Comparison of ENCODE assay signal across 14 cellular contexts in genomic region chr13:48231080-48231479, GRCh38. TPM values are rescaled to one million over a fixed set of nuclear protein-coding genes. Genes with fewer than 3 reads are reported as not detected.
DNase-seq lines count a peak whose midpoint lies in the region; ATAC-seq, FAIRE-seq and TF ChIP-seq lines count a peak whose summit lies in the region.
"Had no signal": no experiment of that assay in that cellular context is flagged by ENCODE, and none has a peak within 500 bp of the region (broad histone marks: within the 10 kb centered on the region; RNA-seq: fewer than 3 reads in every experiment).

No MANE protein-coding gene starts in this region.

- no peak overlapping the region for H2AFZ ChIP-seq in astrocyte (ENCODE audit: low read depth, low read length)
- no peak overlapping the region for H2AFZ ChIP-seq in PC-3 (ENCODE audit: low read length)
- H2AFZ ChIP-seq in PC-9: no peak overlapping the region

- FAIRE-seq in astrocyte (lab: Jason Lieb, UNC): no peak
- FAIRE-seq: A204.1 had no signal

- DNase-seq in T-helper 2 cell treated with Interferon-gamma antibody and Interleukin-4, amounts not matched to agents 5 μg/mL and 100 μg/mL, for 36 hours (ENCODE audit: low spot score): no peak
- DNase-seq in T-helper 2 cell (no peak), astrocyte (ENCODE audit: low read depth) (peak; percentile 24), iris pigment epithelial cell (ENCODE audit: low read depth) (peak; percentile 18), smooth muscle cell of the brain vasculature (ENCODE audit: low read depth, low spot score) (peak; percentile 54), PC-3 (no peak), PC-9 (no peak), H4 (ENCODE audit: low spot score) (no peak)
- DNase-seq: effector memory CD8-positive, alpha-beta T cell; EL; NCI-H187; OCI-M1 had no signal

- H3K27ac Mint-ChIP-seq in T-helper 2 cell treated with Interferon-gamma antibody and Interleukin-4, amounts not matched to agents 5 μg/mL and 100 μg/mL, for 36 hours: no peak overlapping the region
- no peak overlapping the region for H3K27ac Mint-ChIP-seq in astrocyte (ENCODE audit: unreplicated experiment)

- peak overlapping the region; percentile 19 for H3K4me3 Mint-ChIP-seq in T-helper 2 cell treated with Interferon-gamma antibody and Interleukin-4, amounts not matched to agents 5 μg/mL and 100 μg/mL, for 36 hours
- H3K4me3 Mint-ChIP-seq in astrocyte (ENCODE audit: unreplicated experiment): peak overlapping the region; percentile 37

- H3K4me1 Mint-ChIP-seq in T-helper 2 cell treated with Interferon-gamma antibody and Interleukin-4, amounts not matched to agents 5 μg/mL and 100 μg/mL, for 36 hours (ENCODE audit: low read depth): peaks cover 21% of the 10 kb centered on the region
- H3K4me1 Mint-ChIP-seq in astrocyte (ENCODE audit: low read depth, unreplicated experiment): peaks cover 10% of the 10 kb centered on the region

- H3K9ac ChIP-seq in astrocyte (ENCODE audit: low read length) (no peak overlapping the region), PC-3 (ENCODE audit: low read length) (no peak overlapping the region)

- no peaks in the 10 kb centered on the region for H3K9me3 Mint-ChIP-seq in T-helper 2 cell treated with Interferon-gamma antibody and Interleukin-4, amounts not matched to agents 5 μg/mL and 100 μg/mL, for 36 hours
- H3K9me3 Mint-ChIP-seq in astrocyte (ENCODE audit: unreplicated experiment): no peaks in the 10 kb centered on the region
- H3K9me3 Mint-ChIP-seq: effector memory CD8-positive, alpha-beta T cell had no signal

- H4K20me1 ChIP-seq in astrocyte (ENCODE audit: insufficient read depth, low read length): peaks cover 7% of the 10 kb centered on the region
- no peaks in the 10 kb centered on the region for H4K20me1 ChIP-seq in PC-3 (ENCODE audit: low read length)
- no peaks in the 10 kb centered on the region for H4K20me1 ChIP-seq in PC-9 (ENCODE audit: insufficient read depth)

- H3K4me3 ChIP-seq in astrocyte (ENCODE audit: insufficient read depth, low read depth, low read length): no peak overlapping the region
- H3K4me3 ChIP-seq in PC-3 (ENCODE audit: low read length): no peak overlapping the region
- no peak overlapping the region for H3K4me3 ChIP-seq in PC-9

- H3K27me3 ChIP-seq in astrocyte (ENCODE audit: insufficient read depth, low read length) (no peaks in the 10 kb centered on the region), PC-3 (ENCODE audit: low read length) (no peaks in the 10 kb centered on the region), PC-9 (ENCODE audit: insufficient read depth, low read depth) (no peaks in the 10 kb centered on the region)
- H3K27me3 ChIP-seq: neutrophil had no signal

- intact Hi-C loops in PC-3 (cut with micrococcal nuclease) (loop anchor here (5.0 to 10.0 kb wide), 3 partner anchors 71 to 354 kb away; partner anchors contain the start of gene RB1), PC-9 (cut with micrococcal nuclease; ENCODE audit: unreplicated experiment) (loop anchor here (10.0 kb wide), 2 partner anchors 76 to 134 kb away; no protein-coding TSS in a partner anchor)

- H3K79me2 ChIP-seq in astrocyte (ENCODE audit: insufficient read depth, low read length) (peaks cover 30% of the 10 kb centered on the region), PC-3 (ENCODE audit: low read length) (peaks cover 27% of the 10 kb centered on the region), PC-9 (ENCODE audit: low read depth) (peaks cover 17% of the 10 kb centered on the region)

- no peaks in the 10 kb centered on the region for H3K9me3 ChIP-seq in astrocyte (ENCODE audit: insufficient read depth, low read depth, low read length)
- no peaks in the 10 kb centered on the region for H3K9me3 ChIP-seq in PC-3 (ENCODE audit: low read length)
- H3K9me3 ChIP-seq in PC-9 (ENCODE audit: insufficient read depth, low read depth): no peaks in the 10 kb centered on the region
- H3K9me3 ChIP-seq: neutrophil had no signal

- H3K27ac ChIP-seq in astrocyte (ENCODE audit: low read depth, low read length) (no peak overlapping the region), PC-3 (ENCODE audit: low read length) (no peak overlapping the region), PC-9 (no peak overlapping the region)

- H3K36me3 ChIP-seq in astrocyte (ENCODE audit: insufficient read depth, low read length) (no peaks in the 10 kb centered on the region), PC-3 (ENCODE audit: low read depth, low read length) (no peaks in the 10 kb centered on the region), PC-9 (ENCODE audit: low read depth) (no peaks in the 10 kb centered on the region)

- CTCF ChIA-PET in PC-3 (lab: Charles Lee) (no interaction called here), PC-9 (lab: Charles Lee) (no interaction called here)

- H3F3A ChIP-seq in PC-3 (ENCODE audit: low read length, unreplicated experiment) (no peaks in the 10 kb centered on the region), PC-9 (ENCODE audit: insufficient read depth, low read depth) (no peaks in the 10 kb centered on the region; the same call in 1 of the 2 replicates)

- TF ChIP-seq CTCF in astrocyte (IDR thresholded peaks at IDR 0.05; ENCODE audit: insufficient read depth, low read depth, low read length) (no peak), PC-3 (conservative IDR thresholded peaks at IDR 0.05; ENCODE audit: low read depth, low read length) (no peak), PC-9 (conservative IDR thresholded peaks at IDR 0.05) (no peak)

- H3K27me3 Mint-ChIP-seq in T-helper 2 cell treated with Interferon-gamma antibody and Interleukin-4, amounts not matched to agents 5 μg/mL and 100 μg/mL, for 36 hours (ENCODE audit: low read depth): peaks cover 65% of the 10 kb centered on the region
- H3K27me3 Mint-ChIP-seq in astrocyte (ENCODE audit: low read depth, unreplicated experiment): no peaks in the 10 kb centered on the region
- H3K27me3 Mint-ChIP-seq: effector memory CD8-positive, alpha-beta T cell had no signal

- H3K9me2 ChIP-seq in PC-3 (replicated peaks; ENCODE audit: low read length): no peaks in the 10 kb centered on the region
- H3K9me2 ChIP-seq in PC-9 (ENCODE audit: insufficient read depth): no peaks in the 10 kb centered on the region

- no peak for ATAC-seq in PC-3
- ATAC-seq: effector memory CD8-positive, alpha-beta T cell had no signal

- BruUV-seq in PC-3 (replicated peaks; lab: Mats Ljungman, UMichigan) (no TSS peak), PC-9 (replicated peaks; lab: Mats Ljungman, UMichigan) (no TSS peak)

- POLR2A ChIA-PET in PC-3 (lab: Charles Lee; ENCODE audit: unreplicated experiment): no interaction called here
- POLR2A ChIA-PET in PC-9 (lab: Charles Lee; ENCODE audit: unreplicated experiment): no interaction called here

- peaks cover 12% of the 10 kb centered on the region for H3K36me3 Mint-ChIP-seq in T-helper 2 cell treated with Interferon-gamma antibody and Interleukin-4, amounts not matched to agents 5 μg/mL and 100 μg/mL, for 36 hours (ENCODE audit: low read depth)
- H3K36me3 Mint-ChIP-seq in astrocyte (ENCODE audit: low read depth, unreplicated experiment): no peaks in the 10 kb centered on the region

- H3K4me1 ChIP-seq in astrocyte (ENCODE audit: insufficient read depth, low read length): peaks cover 8% of the 10 kb centered on the region
- H3K4me1 ChIP-seq in PC-3 (ENCODE audit: insufficient read depth, low read length): peaks cover 19% of the 10 kb centered on the region
- H3K4me1 ChIP-seq in PC-9 (replicated peaks; ENCODE audit: insufficient read depth): peaks cover 23% of the 10 kb centered on the region

- H3K4me2 ChIP-seq in astrocyte (ENCODE audit: low read length) (no peak overlapping the region), PC-3 (ENCODE audit: low read length) (no peak overlapping the region), PC-9 (no peak overlapping the region)

RNA-seq across cellular contexts. Expression of gene ITM2B, which starts 1.9 kb away (rescaled TPM):
- 358 and 418 TPM in 2 replicates for total RNA-seq in astrocyte
- 74.6 and 105 TPM in 2 replicates for total RNA-seq in PC-3 (2014; rRNA removed)
- total RNA-seq in PC-9 (2021): 136 and 155 TPM in 2 replicates
- total RNA-seq in H4 (2014; rRNA removed; shearing (Covaris generic)): 141 and 211 TPM in 2 replicates

Comparison
In these comparisons a context has a peak if more than half of its experiments do, and no peak if none do; other contexts are left out.
1. DNase-seq: peak in astrocyte (single experiment), iris pigment epithelial cell (single experiment) and smooth muscle cell of the brain vasculature (single experiment); none in T-helper 2 cell treated with Interferon-gamma antibody and Interleukin-4, amounts not matched to agents 5 μg/mL and 100 μg/mL, for 36 hours (single experiment), T-helper 2 cell (0 of 5), PC-3 (single experiment), PC-9 (0 of 2) and H4 (single experiment).